In genomic region chr7:135335628-135336139, GRCh38 we compare ENCODE assay signal across 1 cellular context.
TF ChIP-seq lines count a peak whose summit lies in the region.

No MANE protein-coding gene starts in this region.

TF ChIP-seq in HepG2, 621 proteins besides CTCF, POLR2A, EP300 and RAD21 (continued from another document):
- peak; percentile 45; the same call in 1 of the 2 replicates for TF ChIP-seq ZNF639 (CRISPR knock-in tag; conservative IDR thresholded peaks at IDR 0.05)
- no peak for TF ChIP-seq ZBTB4 (CRISPR knock-in tag; IDR thresholded peaks at IDR 0.05; ENCODE audit: borderline replicate concordance)
- no peak for TF ChIP-seq ZNF44 (CRISPR knock-in tag; IDR thresholded peaks at IDR 0.05)
- TF ChIP-seq ZNF124 (CRISPR knock-in tag; IDR thresholded peaks at IDR 0.05) = 0 out of 2 replicates have a peak, but pooled peaks have one; percentile 55
- no peak for TF ChIP-seq ZNF850 (CRISPR knock-in tag; conservative IDR thresholded peaks at IDR 0.05)
- no peak for TF ChIP-seq ZNF512 (CRISPR knock-in tag; IDR thresholded peaks at IDR 0.05)
- TF ChIP-seq ZBTB34 (CRISPR knock-in tag; IDR thresholded peaks at IDR 0.05) = 0 out of 2 replicates have a peak, but pooled peaks have one; percentile 56
- TF ChIP-seq TBX3 (IDR thresholded peaks at IDR 0.05; ENCODE audit: borderline replicate concordance) = no peak
- peak; percentile 36; the same call in 1 of the 2 replicates for TF ChIP-seq ATF3 (CRISPR knock-in tag; IDR thresholded peaks at IDR 0.05)
- TF ChIP-seq NKX3-1 (CRISPR knock-in tag; IDR thresholded peaks at IDR 0.05) = no peak
- TF ChIP-seq KDM2A (CRISPR knock-in tag; IDR thresholded peaks at IDR 0.05; ENCODE audit: borderline replicate concordance, low read depth) = peak; percentile 55; the same call in 1 of the 2 replicates
- 0 out of 2 replicates have a peak, but pooled peaks have one; percentile 69 for TF ChIP-seq ZNF792 (CRISPR knock-in tag; IDR thresholded peaks at IDR 0.05)
- TF ChIP-seq HIVEP1 (CRISPR knock-in tag; IDR thresholded peaks at IDR 0.05) = no peak
- TF ChIP-seq ZNF280B (CRISPR knock-in tag; IDR thresholded peaks at IDR 0.05; ENCODE audit: borderline replicate concordance) = peak; percentile 41; the same call in 1 of the 2 replicates
- 0 out of 2 replicates have a peak, but pooled peaks have one; percentile 26 for TF ChIP-seq MAZ (IDR thresholded peaks at IDR 0.05; ENCODE audit: borderline replicate concordance, low read depth, low read length)
- TF ChIP-seq MAZ (CRISPR knock-in tag; IDR thresholded peaks at IDR 0.05; ENCODE audit: low read depth) = peak; percentile 71; the same call in 1 of the 2 replicates
- TF ChIP-seq GPN1 (CRISPR knock-in tag; IDR thresholded peaks at IDR 0.05; ENCODE audit: borderline replicate concordance) = no peak
- no peak for TF ChIP-seq ZNF362 (CRISPR knock-in tag; IDR thresholded peaks at IDR 0.05; ENCODE audit: borderline replicate concordance)
- peak; percentile 99 for TF ChIP-seq WIZ (CRISPR knock-in tag; IDR thresholded peaks at IDR 0.05)
- peak; percentile 32 to 46; a peak in 2 of 4 replicates for TF ChIP-seq HMGXB4 (CRISPR knock-in tag; IDR thresholded peaks at IDR 0.05; ENCODE audit: borderline replicate concordance in 1 of 2, low read depth in 1 of 2)
- no peak for TF ChIP-seq ZZZ3 (CRISPR knock-in tag; IDR thresholded peaks at IDR 0.05; ENCODE audit: borderline replicate concordance)
- TF ChIP-seq HIC2 (CRISPR knock-in tag; IDR thresholded peaks at IDR 0.05; ENCODE audit: low read depth) = no peak
- TF ChIP-seq ZFP1 (CRISPR knock-in tag; IDR thresholded peaks at IDR 0.05) = no peak
- no peak for TF ChIP-seq PAX8 (CRISPR knock-in tag; IDR thresholded peaks at IDR 0.05; ENCODE audit: borderline replicate concordance)
TF ChIP-seq in HepG2: peak in this region for 184.
